ENCODE assay signal across 1 cellular context in the genomic region with DNA sequence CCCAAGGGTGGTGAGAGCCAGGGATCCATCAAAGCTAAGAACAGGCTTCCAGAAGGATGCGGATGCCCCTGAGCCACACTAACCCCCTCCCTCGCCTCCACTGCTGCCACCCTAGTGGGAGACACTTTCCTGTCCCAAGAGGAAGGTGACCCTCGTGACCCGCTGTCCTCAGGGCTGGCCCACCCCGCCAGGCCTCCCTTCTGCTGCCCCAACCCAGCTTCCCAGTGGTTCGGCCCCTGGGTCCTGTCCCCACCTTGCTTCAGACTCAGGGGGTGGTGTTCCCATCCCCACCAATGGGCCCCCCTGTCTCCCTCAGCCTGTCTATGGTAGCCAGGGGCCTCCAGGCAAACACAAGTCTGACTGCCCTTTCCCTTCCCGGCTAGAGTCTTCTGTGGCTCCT.
TF ChIP-seq lines count a peak whose summit lies in the region.

No MANE protein-coding gene starts in this region.

TF ChIP-seq in GM23338, 12 proteins besides CTCF, POLR2A, EP300 and RAD21 (continued from another document):
- TF ChIP-seq NANOG (IDR thresholded peaks at IDR 0.05; ENCODE audit: borderline replicate concordance), result no peak
- TF ChIP-seq CREB1 (CRISPR knock-in tag; IDR thresholded peaks at IDR 0.05; ENCODE audit: low read depth), result no peak
- no peak for TF ChIP-seq ZNF462 (CRISPR knock-in tag; IDR thresholded peaks at IDR 0.05)
